ENCODE assay signal across 19 cellular contexts in the genomic region with DNA sequence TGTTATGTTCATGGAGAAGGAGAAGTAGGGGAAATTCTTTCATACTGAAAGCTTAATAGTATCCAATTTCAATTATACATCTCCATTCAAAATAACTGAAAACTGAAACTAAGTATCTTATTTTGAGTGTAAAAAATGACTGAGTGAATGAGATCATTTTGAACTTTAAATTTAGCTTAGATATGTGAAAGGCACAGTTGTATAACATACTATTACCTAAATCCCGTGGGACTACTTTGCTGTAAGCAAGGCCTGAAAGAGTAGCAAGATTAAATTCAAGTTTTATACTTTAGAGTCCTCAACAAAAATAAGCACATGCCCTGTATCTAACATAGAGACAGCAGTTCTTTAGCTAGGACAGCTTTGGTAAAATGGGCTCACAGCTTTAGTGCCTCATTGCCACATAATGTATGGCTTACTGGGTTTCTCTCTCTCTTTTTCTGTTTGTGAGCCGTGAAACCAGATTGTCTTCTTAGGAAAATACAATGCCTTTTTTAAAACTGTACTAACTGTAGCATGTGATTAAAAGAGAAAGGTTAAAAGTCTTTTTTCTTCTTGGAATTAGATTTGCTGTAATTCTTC.
"Had no signal": no experiment of that assay in that cellular context is flagged by ENCODE, and none has a peak within 500 bp of the region (broad histone marks: within the 10 kb centered on the region; RNA-seq: fewer than 3 reads in every experiment).

No MANE protein-coding gene starts in this region.

- H3K4me1 ChIP-seq: colonic mucosa, uterus had no signal

- H3K27me3 ChIP-seq: colonic mucosa, hepatocyte, tibial nerve, uterus had no signal

- H3K27ac ChIP-seq: colonic mucosa, hepatocyte, tibial nerve, uterus had no signal

- H3K4me3 ChIP-seq: colonic mucosa, hepatocyte, tibial nerve, uterus had no signal

- ATAC-seq: activated CD8-positive, alpha-beta T cell treated with anti-CD3 and anti-CD28 coated beads for 36 hours; activated naive CD4-positive, alpha-beta T cell treated with anti-CD3 and anti-CD28 coated beads, Interleukin-2, amount 50 U/mL, for 72 hours; esophagus mucosa; left lobe of liver; WTC11 had no signal

- DNase-seq: activated CD4-positive, alpha-beta T cell treated with anti-CD3 and anti-CD28 coated beads for 4 hours; activated CD8-positive, alpha-beta T cell treated with anti-CD3 and anti-CD28 coated beads for 36 hours; activated gamma-delta T cell; activated T-cell treated with anti-CD3 and anti-CD28 coated beads, Interleukin-2, amount 50 U/mL, for 48 hours; amniotic stem cell; central memory CD4-positive, alpha-beta T cell; colonic mucosa; mammary epithelial cell; naive B cell; retina; stimulated activated CD4-positive, alpha-beta T cell treated with anti-CD3 and anti-CD28 coated beads, Interleukin-2, amount 100 ng/mL, for 48 hours; stimulated activated naive B cell treated with anti-CD40 and anti-IgM and Interleukin-4, amounts not matched to agents 10 μg/mL and 1 μg/mL and 100 μg/mL, for 72 hours; uterus had no signal

- H3K9me3 ChIP-seq: colonic mucosa, uterus had no signal

- H3K36me3 ChIP-seq: colonic mucosa, uterus had no signal
